1 cellular context compared by ENCODE assay signal in the genomic region with DNA sequence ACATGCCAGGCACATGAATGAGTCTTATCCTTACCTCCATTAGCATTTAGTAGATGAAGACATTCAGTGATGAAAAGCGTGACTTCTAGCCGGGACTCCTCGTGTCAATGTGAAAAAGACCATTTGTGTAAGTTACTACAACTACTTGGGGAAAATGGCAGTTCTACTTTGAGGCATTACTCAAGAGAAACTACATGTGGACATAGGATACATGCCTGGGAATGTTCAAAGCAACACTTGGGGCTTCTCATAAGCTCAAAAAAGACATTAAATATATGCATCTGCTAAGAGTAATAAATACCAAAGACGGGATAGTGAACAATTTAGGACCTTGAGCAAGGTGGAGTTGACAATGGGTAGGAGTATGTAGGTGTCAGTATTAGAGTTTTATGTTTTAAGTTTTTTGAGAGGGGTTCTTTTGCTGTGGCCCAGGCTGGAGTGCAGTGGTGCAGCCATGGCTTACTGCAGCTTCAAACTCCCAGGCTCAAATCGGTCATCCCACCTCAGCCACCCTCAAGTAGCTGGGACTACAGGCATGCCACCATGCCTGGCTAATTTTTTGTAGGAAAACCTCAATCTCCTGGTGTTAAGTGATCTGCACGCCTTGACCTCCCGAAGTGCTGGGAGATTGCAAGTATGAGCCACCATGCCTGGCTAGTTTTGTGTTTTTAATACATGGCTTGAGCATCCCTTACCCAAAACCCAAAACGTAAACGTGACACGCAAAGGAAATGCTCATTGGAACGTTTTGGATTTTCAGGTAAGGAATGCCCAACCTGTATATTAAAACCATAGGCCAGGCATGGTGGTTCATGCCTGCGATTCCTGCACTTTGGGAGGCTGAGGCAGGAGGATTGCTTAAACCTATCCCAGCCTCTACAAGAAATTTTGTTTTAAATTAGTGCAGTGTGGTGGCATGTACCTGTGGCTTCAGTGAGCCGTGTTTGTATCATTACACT.
TF ChIP-seq lines count a peak whose summit lies in the region.

No MANE protein-coding gene starts in this region.

TF ChIP-seq in WTC11, 78 proteins besides CTCF, POLR2A, EP300 and RAD21 (continued from another document):
- TF ChIP-seq, protein P1, sequence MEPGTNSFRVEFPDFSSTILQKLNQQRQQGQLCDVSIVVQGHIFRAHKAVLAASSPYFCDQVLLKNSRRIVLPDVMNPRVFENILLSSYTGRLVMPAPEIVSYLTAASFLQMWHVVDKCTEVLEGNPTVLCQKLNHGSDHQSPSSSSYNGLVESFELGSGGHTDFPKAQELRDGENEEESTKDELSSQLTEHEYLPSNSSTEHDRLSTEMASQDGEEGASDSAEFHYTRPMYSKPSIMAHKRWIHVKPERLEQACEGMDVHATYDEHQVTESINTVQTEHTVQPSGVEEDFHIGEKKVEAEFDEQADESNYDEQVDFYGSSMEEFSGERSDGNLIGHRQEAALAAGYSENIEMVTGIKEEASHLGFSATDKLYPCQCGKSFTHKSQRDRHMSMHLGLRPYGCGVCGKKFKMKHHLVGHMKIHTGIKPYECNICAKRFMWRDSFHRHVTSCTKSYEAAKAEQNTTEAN (CRISPR knock-in tag; IDR thresholded peaks at IDR 0.05) = no peak
- peak; percentile 48; the same call in 1 of the 2 replicates for TF ChIP-seq ZNF416 (CRISPR knock-in tag; IDR thresholded peaks at IDR 0.05)
- TF ChIP-seq, protein P2, sequence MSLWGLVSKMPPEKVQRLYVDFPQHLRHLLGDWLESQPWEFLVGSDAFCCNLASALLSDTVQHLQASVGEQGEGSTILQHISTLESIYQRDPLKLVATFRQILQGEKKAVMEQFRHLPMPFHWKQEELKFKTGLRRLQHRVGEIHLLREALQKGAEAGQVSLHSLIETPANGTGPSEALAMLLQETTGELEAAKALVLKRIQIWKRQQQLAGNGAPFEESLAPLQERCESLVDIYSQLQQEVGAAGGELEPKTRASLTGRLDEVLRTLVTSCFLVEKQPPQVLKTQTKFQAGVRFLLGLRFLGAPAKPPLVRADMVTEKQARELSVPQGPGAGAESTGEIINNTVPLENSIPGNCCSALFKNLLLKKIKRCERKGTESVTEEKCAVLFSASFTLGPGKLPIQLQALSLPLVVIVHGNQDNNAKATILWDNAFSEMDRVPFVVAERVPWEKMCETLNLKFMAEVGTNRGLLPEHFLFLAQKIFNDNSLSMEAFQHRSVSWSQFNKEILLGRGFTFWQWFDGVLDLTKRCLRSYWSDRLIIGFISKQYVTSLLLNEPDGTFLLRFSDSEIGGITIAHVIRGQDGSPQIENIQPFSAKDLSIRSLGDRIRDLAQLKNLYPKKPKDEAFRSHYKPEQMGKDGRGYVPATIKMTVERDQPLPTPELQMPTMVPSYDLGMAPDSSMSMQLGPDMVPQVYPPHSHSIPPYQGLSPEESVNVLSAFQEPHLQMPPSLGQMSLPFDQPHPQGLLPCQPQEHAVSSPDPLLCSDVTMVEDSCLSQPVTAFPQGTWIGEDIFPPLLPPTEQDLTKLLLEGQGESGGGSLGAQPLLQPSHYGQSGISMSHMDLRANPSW (CRISPR knock-in tag; conservative IDR thresholded peaks at IDR 0.05; ENCODE audit: low read depth) = no peak
- TF ChIP-seq, protein P3, sequence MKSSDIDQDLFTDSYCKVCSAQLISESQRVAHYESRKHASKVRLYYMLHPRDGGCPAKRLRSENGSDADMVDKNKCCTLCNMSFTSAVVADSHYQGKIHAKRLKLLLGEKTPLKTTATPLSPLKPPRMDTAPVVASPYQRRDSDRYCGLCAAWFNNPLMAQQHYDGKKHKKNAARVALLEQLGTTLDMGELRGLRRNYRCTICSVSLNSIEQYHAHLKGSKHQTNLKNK (CRISPR knock-in tag; IDR thresholded peaks at IDR 0.05) = no peak
- 0 out of 2 replicates have a peak, but pooled peaks have one; percentile 36 for TF ChIP-seq TEAD1 (CRISPR knock-in tag; IDR thresholded peaks at IDR 0.05)
- peak; percentile 69 for TF ChIP-seq NFATC4 (CRISPR knock-in tag; IDR thresholded peaks at IDR 0.05)
- TF ChIP-seq, protein P4, sequence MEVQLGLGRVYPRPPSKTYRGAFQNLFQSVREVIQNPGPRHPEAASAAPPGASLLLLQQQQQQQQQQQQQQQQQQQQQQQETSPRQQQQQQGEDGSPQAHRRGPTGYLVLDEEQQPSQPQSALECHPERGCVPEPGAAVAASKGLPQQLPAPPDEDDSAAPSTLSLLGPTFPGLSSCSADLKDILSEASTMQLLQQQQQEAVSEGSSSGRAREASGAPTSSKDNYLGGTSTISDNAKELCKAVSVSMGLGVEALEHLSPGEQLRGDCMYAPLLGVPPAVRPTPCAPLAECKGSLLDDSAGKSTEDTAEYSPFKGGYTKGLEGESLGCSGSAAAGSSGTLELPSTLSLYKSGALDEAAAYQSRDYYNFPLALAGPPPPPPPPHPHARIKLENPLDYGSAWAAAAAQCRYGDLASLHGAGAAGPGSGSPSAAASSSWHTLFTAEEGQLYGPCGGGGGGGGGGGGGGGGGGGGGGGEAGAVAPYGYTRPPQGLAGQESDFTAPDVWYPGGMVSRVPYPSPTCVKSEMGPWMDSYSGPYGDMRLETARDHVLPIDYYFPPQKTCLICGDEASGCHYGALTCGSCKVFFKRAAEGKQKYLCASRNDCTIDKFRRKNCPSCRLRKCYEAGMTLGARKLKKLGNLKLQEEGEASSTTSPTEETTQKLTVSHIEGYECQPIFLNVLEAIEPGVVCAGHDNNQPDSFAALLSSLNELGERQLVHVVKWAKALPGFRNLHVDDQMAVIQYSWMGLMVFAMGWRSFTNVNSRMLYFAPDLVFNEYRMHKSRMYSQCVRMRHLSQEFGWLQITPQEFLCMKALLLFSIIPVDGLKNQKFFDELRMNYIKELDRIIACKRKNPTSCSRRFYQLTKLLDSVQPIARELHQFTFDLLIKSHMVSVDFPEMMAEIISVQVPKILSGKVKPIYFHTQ (CRISPR knock-in tag; IDR thresholded peaks at IDR 0.05) = peak; percentile 79
- peak; percentile 0; the same call in 1 of the 2 replicates for TF ChIP-seq PRRX2 (CRISPR knock-in tag; IDR thresholded peaks at IDR 0.05)
- TF ChIP-seq, protein P5, sequence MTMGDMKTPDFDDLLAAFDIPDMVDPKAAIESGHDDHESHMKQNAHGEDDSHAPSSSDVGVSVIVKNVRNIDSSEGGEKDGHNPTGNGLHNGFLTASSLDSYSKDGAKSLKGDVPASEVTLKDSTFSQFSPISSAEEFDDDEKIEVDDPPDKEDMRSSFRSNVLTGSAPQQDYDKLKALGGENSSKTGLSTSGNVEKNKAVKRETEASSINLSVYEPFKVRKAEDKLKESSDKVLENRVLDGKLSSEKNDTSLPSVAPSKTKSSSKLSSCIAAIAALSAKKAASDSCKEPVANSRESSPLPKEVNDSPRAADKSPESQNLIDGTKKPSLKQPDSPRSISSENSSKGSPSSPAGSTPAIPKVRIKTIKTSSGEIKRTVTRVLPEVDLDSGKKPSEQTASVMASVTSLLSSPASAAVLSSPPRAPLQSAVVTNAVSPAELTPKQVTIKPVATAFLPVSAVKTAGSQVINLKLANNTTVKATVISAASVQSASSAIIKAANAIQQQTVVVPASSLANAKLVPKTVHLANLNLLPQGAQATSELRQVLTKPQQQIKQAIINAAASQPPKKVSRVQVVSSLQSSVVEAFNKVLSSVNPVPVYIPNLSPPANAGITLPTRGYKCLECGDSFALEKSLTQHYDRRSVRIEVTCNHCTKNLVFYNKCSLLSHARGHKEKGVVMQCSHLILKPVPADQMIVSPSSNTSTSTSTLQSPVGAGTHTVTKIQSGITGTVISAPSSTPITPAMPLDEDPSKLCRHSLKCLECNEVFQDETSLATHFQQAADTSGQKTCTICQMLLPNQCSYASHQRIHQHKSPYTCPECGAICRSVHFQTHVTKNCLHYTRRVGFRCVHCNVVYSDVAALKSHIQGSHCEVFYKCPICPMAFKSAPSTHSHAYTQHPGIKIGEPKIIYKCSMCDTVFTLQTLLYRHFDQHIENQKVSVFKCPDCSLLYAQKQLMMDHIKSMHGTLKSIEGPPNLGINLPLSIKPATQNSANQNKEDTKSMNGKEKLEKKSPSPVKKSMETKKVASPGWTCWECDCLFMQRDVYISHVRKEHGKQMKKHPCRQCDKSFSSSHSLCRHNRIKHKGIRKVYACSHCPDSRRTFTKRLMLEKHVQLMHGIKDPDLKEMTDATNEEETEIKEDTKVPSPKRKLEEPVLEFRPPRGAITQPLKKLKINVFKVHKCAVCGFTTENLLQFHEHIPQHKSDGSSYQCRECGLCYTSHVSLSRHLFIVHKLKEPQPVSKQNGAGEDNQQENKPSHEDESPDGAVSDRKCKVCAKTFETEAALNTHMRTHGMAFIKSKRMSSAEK (CRISPR knock-in tag; IDR thresholded peaks at IDR 0.05; ENCODE audit: borderline replicate concordance) = no peak; the same call in 1 of the 2 replicates
- no peak for TF ChIP-seq RELA (CRISPR knock-in tag; IDR thresholded peaks at IDR 0.05; ENCODE audit: borderline replicate concordance)
